ENCODE assay signal across 28 cellular contexts in the genomic region with DNA sequence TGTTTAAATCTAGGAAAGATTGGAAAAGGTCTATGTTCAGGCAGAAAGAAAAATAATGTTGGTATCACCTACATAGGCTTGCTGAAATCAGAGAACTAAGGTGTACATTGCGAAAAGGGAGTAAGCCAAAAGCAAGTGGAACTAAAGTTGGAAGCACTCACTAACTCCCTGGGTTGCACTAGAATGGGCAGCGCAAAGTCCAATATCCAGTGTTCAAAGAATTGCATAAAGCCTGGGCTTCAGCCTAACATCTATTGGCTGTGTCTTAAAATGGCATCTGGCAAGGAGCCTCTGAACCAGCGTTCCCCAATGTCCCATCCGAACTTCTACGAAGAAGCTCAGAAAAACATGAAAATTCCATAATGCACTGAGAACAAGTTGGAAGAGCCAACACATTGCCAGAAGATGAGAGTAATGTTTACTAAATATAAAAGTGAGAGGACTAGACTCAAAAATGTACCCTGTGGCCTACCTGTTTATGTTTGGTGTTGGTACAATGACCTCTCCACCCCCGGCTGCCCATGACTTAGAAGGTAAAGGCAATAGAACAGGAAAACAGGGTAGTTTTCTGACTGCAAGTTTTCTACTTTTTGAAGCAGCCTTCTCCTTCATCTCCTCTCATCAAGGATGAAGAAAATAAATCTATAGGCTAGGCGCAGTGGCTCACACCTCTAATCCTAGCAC.
"Had no signal": no experiment of that assay in that cellular context is flagged by ENCODE, and none has a peak within 500 bp of the region (broad histone marks: within the 10 kb centered on the region; RNA-seq: fewer than 3 reads in every experiment).

No MANE protein-coding gene starts in this region.

- H3K27me3 ChIP-seq: neural progenitor cell, ovary, stomach, thyroid gland, tibial nerve, upper lobe of left lung, vagina had no signal

- H3K4me1 ChIP-seq: neural progenitor cell, parathyroid adenoma, psoas muscle, spleen, stomach, thyroid gland, tibial nerve, upper lobe of left lung, vagina had no signal

- H3K9me3 ChIP-seq: ovary, psoas muscle, spleen, stomach, thoracic aorta, thyroid gland, upper lobe of left lung, vagina had no signal

- ATAC-seq: naive thymus-derived CD4-positive, alpha-beta T cell; natural killer cell; psoas muscle; right cardiac atrium; sciatic nerve; stimulated activated effector memory CD8-positive, alpha-beta T cell treated with anti-CD3 and anti-CD28 coated beads, Interleukin-12 subunit alpha, Interleukin-12 subunit beta, amount 100 ng/mL, for 72 hours; stimulated activated naive B cell treated with anti-CD40 and anti-IgM and Interleukin-4, amounts not matched to agents 10 μg/mL and 1 μg/mL and 100 μg/mL, for 72 hours had no signal

- H3K4me3 ChIP-seq: neural progenitor cell, ovary, psoas muscle, skin epidermis, smooth muscle cell, spleen, stomach, thoracic aorta, thyroid gland, tibial nerve, upper lobe of left lung, vagina had no signal

- DNase-seq: naive thymus-derived CD4-positive, alpha-beta T cell; natural killer cell; occipital lobe; ovary; posterior cingulate gyrus; psoas muscle; right cardiac atrium; spleen; stimulated activated CD4-positive, alpha-beta T cell treated with anti-CD3 and anti-CD28 coated beads, Interleukin-12 subunit alpha, Interleukin-12 subunit beta, amount 100 ng/mL, for 4 hours; stimulated activated CD4-positive, alpha-beta T cell treated with anti-CD3 and anti-CD28 coated beads, Interleukin-2, amount 100 ng/mL, for 24 hours; stimulated activated CD4-positive, alpha-beta T cell treated with anti-CD3 and anti-CD28 coated beads, Interleukin-2, amount 100 ng/mL, for 48 hours; stimulated activated CD4-positive, alpha-beta T cell treated with anti-CD3 and anti-CD28 coated beads, Interleukin-4, amount 100 ng/mL, for 24 hours; stimulated activated naive B cell treated with anti-CD40 and anti-IgM and Interleukin-4, amounts not matched to agents 10 μg/mL and 1 μg/mL and 100 μg/mL, for 72 hours; stimulated activated naive CD4-positive, alpha-beta T cell treated with Interleukin-2 at 50 U/mL for 16 hours; stomach; thyroid gland; trophoblast cell; upper lobe of left lung had no signal

- H3K27ac ChIP-seq: neural progenitor cell, ovary, parathyroid adenoma, psoas muscle, skin epidermis, spleen, stomach, thoracic aorta, thyroid gland, tibial nerve, upper lobe of left lung, vagina had no signal

- FAIRE-seq: urothelium cell line had no signal

- H3K9ac ChIP-seq: neural progenitor cell, parathyroid adenoma had no signal

- H3K79me2 ChIP-seq: parathyroid adenoma had no signal

- H2AFZ ChIP-seq: neural progenitor cell, parathyroid adenoma had no signal

- H3K4me2 ChIP-seq: neural progenitor cell, smooth muscle cell had no signal

- H3K36me3 ChIP-seq: neural progenitor cell, ovary, spleen, stomach, thoracic aorta, thyroid gland, tibial nerve, upper lobe of left lung, vagina had no signal
